22 cellular contexts compared by ENCODE assay signal in the genomic region with DNA sequence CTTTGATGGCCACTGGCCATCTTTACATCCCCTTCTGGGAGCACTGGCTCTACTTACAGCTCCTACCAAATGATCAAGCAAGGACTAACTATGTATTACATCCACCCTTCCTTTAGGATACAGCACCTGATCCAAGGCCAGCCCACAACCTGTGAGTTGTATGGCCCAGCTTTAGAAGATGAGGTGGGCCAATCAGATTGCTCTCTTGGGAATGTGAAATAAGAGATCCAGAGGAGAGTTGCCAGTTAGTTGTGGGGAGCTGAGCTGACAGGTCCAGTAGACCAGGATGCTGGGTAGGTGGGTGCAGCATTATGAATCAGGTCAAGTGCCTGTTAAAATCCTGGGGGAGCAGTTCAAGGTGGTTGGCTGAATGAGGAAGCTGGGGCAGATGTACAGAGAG.
A peak's percentile ranks its signal among the peaks of the same experiment; 100 is the strongest.
DNase-seq lines count a peak whose midpoint lies in the region; ATAC-seq, FAIRE-seq and TF ChIP-seq lines count a peak whose summit lies in the region.
"Had no signal": no experiment of that assay in that cellular context is flagged by ENCODE, and none has a peak within 500 bp of the region (broad histone marks: within the 10 kb centered on the region; RNA-seq: fewer than 3 reads in every experiment).

No MANE protein-coding gene starts in this region.

- POLR2A ChIA-PET in endothelial cell of umbilical vein (lab: Charles Lee): no interaction called here

- no peak overlapping the region for H3K4me2 ChIP-seq in endothelial cell of umbilical vein (ENCODE audit: insufficient read depth, low read length)
- H3K4me2 ChIP-seq: hepatocyte had no signal

- H2AFZ ChIP-seq in endothelial cell of umbilical vein (ENCODE audit: low read depth, low read length): no peak overlapping the region
- H2AFZ ChIP-seq: hepatocyte had no signal

- H3K27ac Mint-ChIP-seq in osteocyte (ENCODE audit: unreplicated experiment): peak overlapping the region; percentile 100
- H3K27ac Mint-ChIP-seq: activated CD8-positive, alpha-beta memory T cell treated with anti-CD3 and anti-CD28 coated beads, Interleukin-2, amount 10 ng/mL, durations not matched to agents 7 days and 5 days had no signal

- H3K9me3 ChIP-seq in endothelial cell of umbilical vein (replicated peaks; ENCODE audit: control insufficient read depth, insufficient read depth, low read length): no peaks in the 10 kb centered on the region
- H3K9me3 ChIP-seq in heart left ventricle: no peaks in the 10 kb centered on the region
- H3K9me3 ChIP-seq: HAP-1, suprapubic skin had no signal

- H3K4me3 ChIP-seq in endothelial cell of umbilical vein (replicated peaks in 1 of 3; ENCODE audit: insufficient read depth in 1 of 3, low read depth in 1 of 3, low read length in 3 of 3): no peak overlapping the region
- no peak overlapping the region for H3K4me3 ChIP-seq in heart left ventricle
- H3K4me3 ChIP-seq: HAP-1, hepatocyte, lung, suprapubic skin had no signal

- TF ChIP-seq CTCF in endothelial cell of umbilical vein (IDR thresholded peaks at IDR 0.05; ENCODE audit: extremely low read depth in 1 of 2, insufficient read depth in 1 of 2, low read depth in 1 of 2, low read length in 2 of 2) (no peak), osteocyte (IDR thresholded peaks at IDR 0.05) (no peak), heart left ventricle (IDR thresholded peaks at IDR 0.05) (no peak)

- BruUV-seq in endothelial cell of umbilical vein (replicated peaks; lab: Mats Ljungman, UMichigan): no TSS peak

- no peaks in the 10 kb centered on the region for H3K27me3 Mint-ChIP-seq in osteocyte (ENCODE audit: unreplicated experiment)
- H3K27me3 Mint-ChIP-seq: activated CD8-positive, alpha-beta memory T cell treated with anti-CD3 and anti-CD28 coated beads, Interleukin-2, amount 10 ng/mL, durations not matched to agents 7 days and 5 days; naive B cell had no signal

- peaks cover 16% of the 10 kb centered on the region for H3K4me1 Mint-ChIP-seq in osteocyte (ENCODE audit: unreplicated experiment)

- CTCF ChIA-PET in endothelial cell of umbilical vein (lab: Charles Lee): interaction anchor here (1.2 kb wide), 1 partner anchor 10 kb away, joined by 3 read pairs; no protein-coding TSS in a partner anchor

- no peaks in the 10 kb centered on the region for H4K20me1 ChIP-seq in endothelial cell of umbilical vein (replicated peaks; ENCODE audit: control insufficient read depth, extremely low read depth, insufficient read depth, low read length)

- ATAC-seq in heart left ventricle (no peak), HG02973 (IDR thresholded peaks at IDR 0.05; ENCODE audit: unreplicated experiment) (no peak)
- ATAC-seq: activated CD8-positive, alpha-beta memory T cell treated with anti-CD3 and anti-CD28 coated beads, Interleukin-2, amount 10 ng/mL, durations not matched to agents 7 days and 5 days; Right ventricle myocardium inferior; sciatic nerve had no signal

- H3K27me3 ChIP-seq in endothelial cell of umbilical vein (ENCODE audit: control insufficient read depth in 2 of 2, insufficient read depth in 2 of 2, low read length in 2 of 2): no peaks in the 10 kb centered on the region
- no peaks in the 10 kb centered on the region for H3K27me3 ChIP-seq in heart left ventricle
- H3K27me3 ChIP-seq: hepatocyte, suprapubic skin had no signal

- no peak for TF ChIP-seq POLR2A in endothelial cell of umbilical vein (IDR thresholded peaks at IDR 0.05; ENCODE audit: low read depth, low read length)
- TF ChIP-seq POLR2A in heart left ventricle (IDR thresholded peaks at IDR 0.05): no peak

- H3K9me3 Mint-ChIP-seq in osteocyte (ENCODE audit: unreplicated experiment): peaks cover 6% of the 10 kb centered on the region

- peak overlapping the region; percentile 1 for H3K9ac ChIP-seq in endothelial cell of umbilical vein (replicated peaks; ENCODE audit: extremely low read depth, insufficient read depth, low read length)

- no peaks in the 10 kb centered on the region for H3K9me1 ChIP-seq in endothelial cell of umbilical vein (replicated peaks; ENCODE audit: control insufficient read depth, extremely low read depth, insufficient read depth, low read length)

- intact Hi-C loops in endothelial cell of umbilical vein (cut with micrococcal nuclease) (no loop called here), heart left ventricle (cut with DNase I) (loop anchor here in 7 of 10 donors (2.0 to 10.0 kb wide), 9 partner anchors 143 to 523 kb away; a partner anchor contains a TSS)

- peak; percentile 9 for DNase-seq in ELF-1 (ENCODE audit: low read depth, low spot score)
- DNase-seq in NCI-H2107 treated with DMSO at 0.1 percent for 48 hours (lab: John Stamatoyannopoulos, UW; ENCODE audit: unreplicated experiment): peak; percentile 32
- DNase-seq in endothelial cell of umbilical vein (ENCODE audit: low read depth, low spot score): no peak
- no peak for DNase-seq in osteocyte (ENCODE audit: extremely low spot score, unreplicated experiment)
- DNase-seq in heart left ventricle: no peak
- DNase-seq in NCI-H1436 treated with DMSO at 0.1 percent for 48 hours (lab: John Stamatoyannopoulos, UW): no peak
- DNase-seq: activated CD4-positive, alpha-beta T cell treated with anti-CD3 and anti-CD28 coated beads for 4 hours; activated CD8-positive, alpha-beta memory T cell treated with anti-CD3 and anti-CD28 coated beads, Interleukin-2, amount 10 ng/mL, durations not matched to agents 7 days and 5 days; amygdala; CD8-positive, alpha-beta memory T cell; dermis blood vessel endothelial cell; naive B cell; NCI-H1105 had no signal

- H3K4me1 ChIP-seq in endothelial cell of umbilical vein (ENCODE audit: control insufficient read depth, extremely low read depth, insufficient read depth, low read length): peaks cover 6% of the 10 kb centered on the region
- peaks cover 0 to 8% (median 0%) of the 10 kb centered on the region in 12 donors for H3K4me1 ChIP-seq in heart left ventricle

- no peak overlapping the region for H3K4me3 Mint-ChIP-seq in osteocyte (ENCODE audit: unreplicated experiment)
- H3K4me3 Mint-ChIP-seq: activated CD8-positive, alpha-beta memory T cell treated with anti-CD3 and anti-CD28 coated beads, Interleukin-2, amount 10 ng/mL, durations not matched to agents 7 days and 5 days had no signal

- H3K79me2 ChIP-seq in endothelial cell of umbilical vein (ENCODE audit: control insufficient read depth, insufficient read depth, low read length): no peaks in the 10 kb centered on the region
- H3K79me2 ChIP-seq: hepatocyte had no signal

- H3K36me3 ChIP-seq in endothelial cell of umbilical vein (ENCODE audit: control insufficient read depth in 2 of 2, extremely low read depth in 1 of 2, insufficient read depth in 2 of 2, low read length in 2 of 2) (no peaks in the 10 kb centered on the region), heart left ventricle (no peaks in the 10 kb centered on the region)
- H3K36me3 ChIP-seq: HAP-1, suprapubic skin had no signal

- H3K27ac ChIP-seq in endothelial cell of umbilical vein (ENCODE audit: insufficient read depth, low read depth, low read length): no peak overlapping the region
- no peak overlapping the region for H3K27ac ChIP-seq in heart left ventricle
- H3K27ac ChIP-seq: suprapubic skin had no signal

- H3K36me3 Mint-ChIP-seq in osteocyte (ENCODE audit: unreplicated experiment): no peaks in the 10 kb centered on the region

- no peak for FAIRE-seq in endothelial cell of umbilical vein (lab: Jason Lieb, UNC)
- FAIRE-seq: GM12891, keratinocyte had no signal

- dilution Hi-C loops in endothelial cell of umbilical vein (cut with MboI; ENCODE audit: extremely low pct_ligation_motif_present, low sequenced_read_pairs): no loop called here

TF ChIP-seq in endothelial cell of umbilical vein, 7 proteins besides CTCF, POLR2A, EP300 and RAD21:
- TF ChIP-seq, protein P1, sequence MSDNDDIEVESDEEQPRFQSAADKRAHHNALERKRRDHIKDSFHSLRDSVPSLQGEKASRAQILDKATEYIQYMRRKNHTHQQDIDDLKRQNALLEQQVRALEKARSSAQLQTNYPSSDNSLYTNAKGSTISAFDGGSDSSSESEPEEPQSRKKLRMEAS (IDR thresholded peaks at IDR 0.05; ENCODE audit: insufficient read depth, insufficient read length): no peak
- no peak for TF ChIP-seq POLR2AphosphoS5 (IDR thresholded peaks at IDR 0.05; ENCODE audit: insufficient read depth, low read depth, low read length)
- TF ChIP-seq MYC (IDR thresholded peaks at IDR 0.05; ENCODE audit: low read depth, low read length): no peak
- TF ChIP-seq GATA2 (IDR thresholded peaks at IDR 0.05; ENCODE audit: insufficient read depth, insufficient read length, low read depth, low read length): no peak
- TF ChIP-seq EZH2 (IDR thresholded peaks at IDR 0.05; ENCODE audit: borderline replicate concordance, low read depth, low read length, severe bottlenecking): no peak
- no peak for TF ChIP-seq JUN (IDR thresholded peaks at IDR 0.05; ENCODE audit: borderline replicate concordance, insufficient read depth, insufficient read length, low read depth)
- TF ChIP-seq FOS (IDR thresholded peaks at IDR 0.05; ENCODE audit: borderline replicate concordance, insufficient read depth, low read length): no peak
TF ChIP-seq in endothelial cell of umbilical vein: peak in this region for 0.

Comparison
In these comparisons a context has a peak if more than half of its experiments do, and no peak if none do; other contexts are left out.
1. DNase-seq: peak in ELF-1 (single experiment) and NCI-H2107 treated with DMSO at 0.1 percent for 48 hours (single experiment); none in endothelial cell of umbilical vein (single experiment), osteocyte (single experiment), heart left ventricle (0 of 5) and NCI-H1436 treated with DMSO at 0.1 percent for 48 hours (single experiment).